ENCODE assay signal across 1 cellular context in genomic region chr3:107522510-107523360, GRCh38.
TF ChIP-seq lines count a peak whose summit lies in the region.

TSS of gene BBX (plus strand) at chr3:107522962. CDS start at chr3:107710461, 187,499 bp downstream.

TF ChIP-seq in HepG2, 621 proteins besides CTCF, POLR2A, EP300 and RAD21 (continued from another document and continues in another):
- TF ChIP-seq ZNF276 (CRISPR knock-in tag; IDR thresholded peaks at IDR 0.05; ENCODE audit: low read depth), result no peak
- no peak for TF ChIP-seq DR1 (CRISPR knock-in tag; IDR thresholded peaks at IDR 0.05)
- TF ChIP-seq GATAD2A (CRISPR knock-in tag; IDR thresholded peaks at IDR 0.05), result no peak; the same call in 1 of the 2 replicates
- TF ChIP-seq NFE2L1 (CRISPR knock-in tag; IDR thresholded peaks at IDR 0.05; ENCODE audit: borderline replicate concordance), result no peak
- TF ChIP-seq UBTF (CRISPR knock-in tag; IDR thresholded peaks at IDR 0.05), result peak; percentile 82
- TF ChIP-seq ZSCAN5A (CRISPR knock-in tag; IDR thresholded peaks at IDR 0.05; ENCODE audit: borderline replicate concordance), result no peak
- no peak for TF ChIP-seq KLF9 (CRISPR knock-in tag; IDR thresholded peaks at IDR 0.05; ENCODE audit: low read depth)
- TF ChIP-seq GTF3A (CRISPR knock-in tag; conservative IDR thresholded peaks at IDR 0.05), result no peak
- no peak for TF ChIP-seq RCOR2 (CRISPR knock-in tag; IDR thresholded peaks at IDR 0.05)
- TF ChIP-seq ZBTB26 (CRISPR knock-in tag; IDR thresholded peaks at IDR 0.05; ENCODE audit: borderline replicate concordance), result no peak
- TF ChIP-seq THAP9 (CRISPR knock-in tag; IDR thresholded peaks at IDR 0.05; ENCODE audit: borderline replicate concordance), result no peak
- no peak for TF ChIP-seq ZNF790 (CRISPR knock-in tag; IDR thresholded peaks at IDR 0.05; ENCODE audit: borderline replicate concordance)
- no peak for TF ChIP-seq PITX1 (CRISPR knock-in tag; IDR thresholded peaks at IDR 0.05)
- TF ChIP-seq FOXP4 (CRISPR knock-in tag; IDR thresholded peaks at IDR 0.05), result no peak
- TF ChIP-seq ZFP37 (CRISPR knock-in tag; IDR thresholded peaks at IDR 0.05; ENCODE audit: borderline replicate concordance), result no peak
- no peak for TF ChIP-seq THAP8 (CRISPR knock-in tag; IDR thresholded peaks at IDR 0.05; ENCODE audit: borderline replicate concordance)
- TF ChIP-seq ZNF17 (CRISPR knock-in tag; IDR thresholded peaks at IDR 0.05), result no peak
- TF ChIP-seq PREB (CRISPR knock-in tag; IDR thresholded peaks at IDR 0.05), result no peak
- no peak for TF ChIP-seq MEIS1 (CRISPR knock-in tag; IDR thresholded peaks at IDR 0.05; ENCODE audit: borderline replicate concordance)
- TF ChIP-seq ZNF326 (CRISPR knock-in tag; IDR thresholded peaks at IDR 0.05; ENCODE audit: borderline replicate concordance), result no peak
- no peak for TF ChIP-seq RXRA (CRISPR knock-in tag; IDR thresholded peaks at IDR 0.05)
- peak; percentile 21 for TF ChIP-seq YY1 (IDR thresholded peaks at IDR 0.05; ENCODE audit: insufficient read depth, insufficient replicate concordance, low read depth, low read length)
- TF ChIP-seq RFX5 (IDR thresholded peaks at IDR 0.05; ENCODE audit: low read depth, low read length), result no peak
- peak; percentile 96; the same call in 1 of the 2 replicates for TF ChIP-seq PBX3 (CRISPR knock-in tag; IDR thresholded peaks at IDR 0.05; ENCODE audit: borderline replicate concordance)
- no peak for TF ChIP-seq ZNF280D (CRISPR knock-in tag; IDR thresholded peaks at IDR 0.05)
- TF ChIP-seq HMGXB4 (CRISPR knock-in tag; IDR thresholded peaks at IDR 0.05; ENCODE audit: borderline replicate concordance in 1 of 2, low read depth in 1 of 2), result peak; percentile 77 to 79; a peak in 2 of 4 replicates
- TF ChIP-seq ZNF576 (CRISPR knock-in tag; IDR thresholded peaks at IDR 0.05), result no peak
- TF ChIP-seq PCBP1 (IDR thresholded peaks at IDR 0.05; ENCODE audit: borderline replicate concordance, low read depth, low read length), result no peak
- no peak for TF ChIP-seq ZBTB42 (CRISPR knock-in tag; IDR thresholded peaks at IDR 0.05)
- no peak for TF ChIP-seq HCFC1 (IDR thresholded peaks at IDR 0.05; ENCODE audit: low read depth, low read length)
- 0 out of 2 replicates have a peak, but pooled peaks have one; percentile 31 for TF ChIP-seq BCL6 (CRISPR knock-in tag; IDR thresholded peaks at IDR 0.05)
- no peak for TF ChIP-seq LCORL (IDR thresholded peaks at IDR 0.05)
- TF ChIP-seq LCORL (CRISPR knock-in tag; IDR thresholded peaks at IDR 0.05), result no peak
- TF ChIP-seq ZNF777 (CRISPR knock-in tag; IDR thresholded peaks at IDR 0.05), result no peak
- 0 out of 2 replicates have a peak, but pooled peaks have one; percentile 50 for TF ChIP-seq ZNF691 (CRISPR knock-in tag; IDR thresholded peaks at IDR 0.05; ENCODE audit: borderline replicate concordance, low read depth)
